8 cellular contexts compared by ENCODE assay signal in the genomic region with DNA sequence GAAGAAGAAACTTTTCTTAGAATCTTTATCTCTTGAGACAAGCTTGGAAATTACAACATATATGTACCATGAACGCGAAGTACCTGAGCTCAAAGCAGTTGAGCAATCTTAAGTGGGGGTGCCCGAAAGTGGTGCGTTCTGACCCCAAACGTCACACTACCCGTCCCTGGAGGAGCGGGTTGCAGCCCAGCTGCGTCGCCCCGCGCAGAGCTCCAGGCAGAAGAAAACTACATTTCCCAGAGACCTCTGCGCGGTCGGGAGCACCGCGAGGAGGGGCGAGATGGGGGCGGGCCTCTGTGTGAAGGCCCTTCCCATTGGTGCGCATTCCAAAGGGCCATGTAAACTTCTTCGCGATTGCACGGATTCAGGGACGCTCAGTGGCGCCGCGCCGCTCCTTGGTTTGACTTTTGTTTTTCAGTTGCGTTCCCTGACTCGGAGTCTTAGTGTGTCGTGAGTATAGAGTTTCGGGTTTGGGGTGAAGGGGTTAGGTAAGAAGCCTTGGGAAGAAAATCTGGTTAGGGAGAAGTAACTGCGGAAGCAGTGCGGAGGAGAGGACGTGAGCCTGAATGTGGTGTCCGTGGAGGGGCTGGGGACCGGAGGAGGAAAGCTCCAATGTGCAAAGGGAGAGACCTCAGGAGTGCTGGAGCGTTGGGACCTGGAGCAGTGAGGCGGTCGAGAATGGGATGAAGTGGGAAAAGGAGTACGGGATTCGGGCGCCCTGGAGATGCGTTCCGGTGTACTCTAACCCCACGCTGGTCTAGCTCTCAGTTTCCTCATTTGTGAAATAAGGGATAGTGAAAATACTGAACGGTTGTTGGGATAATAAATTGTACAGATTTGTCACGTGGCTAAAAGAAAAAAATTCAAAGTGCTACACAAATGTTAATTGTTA. TPM values are rescaled to one million over a fixed set of nuclear protein-coding genes. Genes with fewer than 3 reads are reported as not detected.
DNase-seq lines count a peak whose midpoint lies in the region; ATAC-seq, FAIRE-seq and TF ChIP-seq lines count a peak whose summit lies in the region.

A gene (plus strand): TSS at position 410 of the 892 bp plus-strand sequence. CDS start 7,740 bp downstream, outside the sequence.

- TF ChIP-seq CTCF in chondrocyte (IDR thresholded peaks at IDR 0.05) (no peak), HepG2 (CRISPR knock-in tag; IDR thresholded peaks at IDR 0.05) (peak; percentile 59)

- POLR2A ChIA-PET in HepG2 (lab: Yijun Ruan, JAX), result interaction anchor here (0.8 to 3.5 kb wide), 2 partner anchors 11 to 12 kb away, joined by 3 to 43 read pairs; a partner anchor contains a TSS

- H4K20me1 ChIP-seq in HepG2 (ENCODE audit: insufficient read depth, low read length), result no peaks in the 10 kb centered on the region

- no peaks in the 10 kb centered on the region for H3K9me3 ChIP-seq in HepG2 (ENCODE audit: low read length)

- no peaks in the 10 kb centered on the region for H3K9me3 Mint-ChIP-seq in chondrocyte (ENCODE audit: low read depth)

- peaks cover 21% of the 10 kb centered on the region for H3K79me2 ChIP-seq in HepG2 (ENCODE audit: insufficient read depth, low read length)

- H3K27me3 Mint-ChIP-seq in chondrocyte (ENCODE audit: low read depth), result no peaks in the 10 kb centered on the region

- peak within 1 kb of the TSS; percentile 73 to 92 (median 77) for H3K4me3 ChIP-seq in HepG2 (replicated peaks in 1 of 3; ENCODE audit: insufficient read depth in 1 of 3, low read depth in 2 of 3, low read length in 3 of 3)

- intact Hi-C loops in HepG2 (cut with micrococcal nuclease; ENCODE audit: unreplicated experiment), result loop anchor here (1.0 kb wide), 1 partner anchor 12 kb away; a partner anchor contains a TSS

- peaks cover 31% of the 10 kb centered on the region for H3K4me1 ChIP-seq in HepG2 (ENCODE audit: insufficient read depth, low read length)

- H3K4me3 Mint-ChIP-seq in chondrocyte (ENCODE audit: unreplicated experiment), result no peak within 1 kb of the TSS

- TF ChIP-seq EP300 in HepG2 (IDR thresholded peaks at IDR 0.05; ENCODE audit: low read depth in 2 of 2, low read length in 2 of 2) (no peak), HepG2 (CRISPR knock-in tag; IDR thresholded peaks at IDR 0.05; ENCODE audit: borderline replicate concordance) (0 out of 2 replicates have a peak, but pooled peaks have one; percentile 3)

- peak; percentile 94 for DNase-seq in activated naive CD4-positive, alpha-beta T cell treated with Interleukin-2 at 50 U/mL for 16 hours
- no peak for DNase-seq in activated naive CD4-positive, alpha-beta T cell (lab: John Stamatoyannopoulos, UW)
- DNase-seq in T-helper 9 cell, result peak; percentile 86
- peak; percentile 95 for DNase-seq in chondrocyte (ENCODE audit: low spot score)
- DNase-seq in HepG2 (ENCODE audit: low spot score), result peak; percentile 89
- peak; percentile 85 to 87 for DNase-seq in stimulated activated CD4-positive, alpha-beta T cell treated with anti-CD3 and anti-CD28 coated beads, Interleukin-4, amount 100 ng/mL, for 48 hours (ENCODE audit: low read depth in 2 of 2)
- DNase-seq in OCI-M1 (lab: John Stamatoyannopoulos, UW), result no peak

- under 1% methylated on average over 42 of the region's 47 CpGs for WGBS in HepG2 (ENCODE audit: low lambda C conversion rate)

- H3K4me2 ChIP-seq in HepG2 (ENCODE audit: low read depth, low read length), result peak within 1 kb of the TSS; percentile 83

- peak; percentile 77 for FAIRE-seq in HepG2 (lab: Jason Lieb, UNC)

- no peak within 1 kb of the TSS for H3K27ac Mint-ChIP-seq in chondrocyte (ENCODE audit: unreplicated experiment)

- H3K4me1 Mint-ChIP-seq in chondrocyte (ENCODE audit: low read depth), result peaks cover 3% of the 10 kb centered on the region

- H3K36me3 ChIP-seq in HepG2 (replicated peaks in 1 of 2; ENCODE audit: control insufficient read depth in 1 of 2, insufficient read depth in 2 of 2, low read length in 2 of 2), result no peaks in the 10 kb centered on the region; a peak in 2 of 5 replicates

- BruUV-seq in HepG2 (replicated peaks; lab: Mats Ljungman, UMichigan), result TSS peak; percentile 90

- CTCF ChIA-PET in HepG2 (lab: Yijun Ruan, JAX; ENCODE audit: low intra/inter-chr PET ratio, low total read pairs), result interaction anchor here (1.6 kb wide), 1 partner anchor 51 kb away, joined by 3 read pairs; no protein-coding TSS in a partner anchor

- peak within 1 kb of the TSS; percentile 58 for H3K27ac ChIP-seq in HepG2 (ENCODE audit: extremely low read length, insufficient read depth, low read length)

- TF ChIP-seq POLR2A in HepG2 (IDR thresholded peaks at IDR 0.05; ENCODE audit: insufficient read depth in 1 of 2, low read depth in 2 of 2, low read length in 2 of 2), result peak; percentile 39 to 70; a peak in 3 of 4 replicates

- in situ Hi-C loops in HepG2 (cut with HindIII; ENCODE audit: extremely low pct_ligation_motif_present, low pct_unique_long_range_greater_than_20kb), result no loop called here

- ATAC-seq in HG03139 (IDR thresholded peaks at IDR 0.05; ENCODE audit: unreplicated experiment) (peak; percentile 90), HepG2 (peak; percentile 98)

- H3K27me3 ChIP-seq in HepG2 (ENCODE audit: control insufficient read depth in 1 of 2, insufficient read depth in 2 of 2, low read length in 2 of 2), result no peaks in the 10 kb centered on the region; a peak in 1 of 5 replicates

- peak within 1 kb of the TSS; percentile 89 for H2AFZ ChIP-seq in HepG2 (ENCODE audit: low read length)

- peak within 1 kb of the TSS; percentile 68 for H3K9ac ChIP-seq in HepG2 (ENCODE audit: insufficient read depth, low read depth, low read length)

- H3K36me3 Mint-ChIP-seq in chondrocyte (ENCODE audit: low read depth), result no peaks in the 10 kb centered on the region

- no peak for TF ChIP-seq RAD21 in HepG2 (CRISPR knock-in tag; IDR thresholded peaks at IDR 0.05)

TF ChIP-seq in HepG2, 621 proteins besides CTCF, POLR2A, EP300 and RAD21 (continues in another document):
- TF ChIP-seq, protein P1, sequence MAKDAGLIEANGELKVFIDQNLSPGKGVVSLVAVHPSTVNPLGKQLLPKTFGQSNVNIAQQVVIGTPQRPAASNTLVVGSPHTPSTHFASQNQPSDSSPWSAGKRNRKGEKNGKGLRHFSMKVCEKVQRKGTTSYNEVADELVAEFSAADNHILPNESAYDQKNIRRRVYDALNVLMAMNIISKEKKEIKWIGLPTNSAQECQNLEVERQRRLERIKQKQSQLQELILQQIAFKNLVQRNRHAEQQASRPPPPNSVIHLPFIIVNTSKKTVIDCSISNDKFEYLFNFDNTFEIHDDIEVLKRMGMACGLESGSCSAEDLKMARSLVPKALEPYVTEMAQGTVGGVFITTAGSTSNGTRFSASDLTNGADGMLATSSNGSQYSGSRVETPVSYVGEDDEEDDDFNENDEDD (CRISPR knock-in tag; IDR thresholded peaks at IDR 0.05; ENCODE audit: borderline replicate concordance), result peak; percentile 96
- TF ChIP-seq ZFP1 (CRISPR knock-in tag; IDR thresholded peaks at IDR 0.05) (peak; percentile 22; the same call in 1 of the 2 replicates), ZSCAN12 (CRISPR knock-in tag; IDR thresholded peaks at IDR 0.05) (no peak), ZKSCAN8 (CRISPR knock-in tag; IDR thresholded peaks at IDR 0.05; ENCODE audit: borderline replicate concordance) (no peak; the same call in 1 of the 2 replicates)

RNA-seq across cellular contexts. Expression of the gene that starts here (rescaled TPM):
- 4.9 to 8.4 TPM (median 6.6 TPM) in 3 replicates for total RNA-seq in chondrocyte
- 16.4 and 21.3 TPM in 2 replicates for total RNA-seq in HepG2 (2016; rRNA removed; fragmentation: Illumina TruSeq; extraction: Trizol)
- 20.6 TPM in 2 replicates for total RNA-seq in HepG2 (2016; cell fraction: cytosol; rRNA removed; fragmentation: Illumina TruSeq; extraction: Trizol; ENCODE audit: low read depth)
- total RNA-seq in HepG2 (2016; cell fraction: insoluble cytoplasmic fraction; rRNA removed; fragmentation: Illumina TruSeq; extraction: Trizol), result 17.1 and 22.0 TPM in 2 replicates
- 6.1 and 7.1 TPM in 2 replicates for total RNA-seq in HepG2 (2016; cell fraction: membrane; rRNA removed; fragmentation: Illumina TruSeq; extraction: Trizol)
- 15.5 and 18.4 TPM in 2 replicates for total RNA-seq in HepG2 (2016; cell fraction: nucleus; rRNA removed; fragmentation: Illumina TruSeq; extraction: Trizol)
- polyA plus RNA-seq in HepG2 (2011; rRNA removed), result 4.3 and 6.4 TPM in 2 replicates
- 2.5 and 2.8 TPM in 2 replicates for polyA plus RNA-seq in HepG2 (2011; cell fraction: cytosol; rRNA removed)
- 5.0 and 5.3 TPM in 2 replicates for polyA plus RNA-seq in HepG2 (2011; cell fraction: nucleus; rRNA removed)
- 4.3 and 7.4 TPM in 2 replicates for polyA plus RNA-seq in HepG2 (2012)
- polyA plus RNA-seq in HepG2 (2016; cell fraction: cytosol; fragmentation: Illumina TruSeq; extraction: Trizol; ENCODE audit: low read depth), result 0.87 and 1.6 TPM in 2 replicates
- 17.3 and 17.7 TPM in 2 replicates for polyA plus RNA-seq in HepG2 (2016; cell fraction: insoluble cytoplasmic fraction; fragmentation: Illumina TruSeq; extraction: Trizol; ENCODE audit: low read depth)
- polyA plus RNA-seq in HepG2 (2016; cell fraction: membrane; fragmentation: Illumina TruSeq; extraction: Trizol; ENCODE audit: low read depth), result 2.8 and 3.1 TPM in 2 replicates
- 21.1 TPM in 2 replicates for polyA plus RNA-seq in HepG2 (2016; cell fraction: nucleus; fragmentation: Illumina TruSeq; extraction: Trizol; ENCODE audit: insufficient read depth, low read depth)
- 6.3 and 28.2 TPM in 2 replicates for polyA minus RNA-seq in HepG2 (2011; rRNA and poly(A)+ RNA removed; ENCODE audit: low replicate concordance)
- polyA minus RNA-seq in HepG2 (2011; cell fraction: cytosol; rRNA and poly(A)+ RNA removed), result 3.7 and 4.2 TPM in 2 replicates
- polyA minus RNA-seq in HepG2 (2011; cell fraction: nucleus; rRNA and poly(A)+ RNA removed), result 10.6 and 11.7 TPM in 2 replicates

Comparison
In these comparisons a context has a peak if more than half of its experiments do, and no peak if none do; other contexts are left out.
1. DNase-seq: peak in activated naive CD4-positive, alpha-beta T cell treated with Interleukin-2 at 50 U/mL for 16 hours (single experiment), T-helper 9 cell (single experiment), chondrocyte (single experiment), HepG2 (single experiment) and stimulated activated CD4-positive, alpha-beta T cell treated with anti-CD3 and anti-CD28 coated beads, Interleukin-4, amount 100 ng/mL, for 48 hours (2 of 2); none in activated naive CD4-positive, alpha-beta T cell (0 of 4) and OCI-M1 (single experiment).